ENCODE assay signal across 1 cellular context in genomic region chr3:183330881-183331280, GRCh38.
TF ChIP-seq lines count a peak whose summit lies in the region.

No MANE protein-coding gene starts in this region.

TF ChIP-seq in K562, 482 proteins besides CTCF, POLR2A, EP300 and RAD21 (continued from another document and continues in another):
- TF ChIP-seq MNT (conservative IDR thresholded peaks at IDR 0.05) (peak in 1 of 2 experiments; percentile 10; a peak in 1 of 4 replicates), EHMT2 (IDR thresholded peaks at IDR 0.05) (peak; percentile 71), KLF16 (IDR thresholded peaks at IDR 0.05) (peak; percentile 46; the same call in 1 of the 2 replicates), CC2D1A (IDR thresholded peaks at IDR 0.05) (peak; percentile 34; the same call in 1 of the 2 replicates), TCF3 (CRISPR knock-in tag; IDR thresholded peaks at IDR 0.05) (peak; percentile 86), UBTF (IDR thresholded peaks at IDR 0.05; ENCODE audit: borderline replicate concordance in 1 of 2, low read depth in 2 of 2, low read length in 2 of 2) (no peak), HDAC1 (IDR thresholded peaks at IDR 0.05) (peak in 1 of 2 experiments; percentile 71; a peak in 2 of 4 replicates), ARNT (IDR thresholded peaks at IDR 0.05) (no peak), TRIM24 (IDR thresholded peaks at IDR 0.05) (peak in 1 of 2 experiments; percentile 52; a peak in 1 of 4 replicates), FOXM1 (IDR thresholded peaks at IDR 0.05; ENCODE audit: low read depth) (0 out of 2 replicates have a peak, but pooled peaks have one; percentile 42), FOXM1 (CRISPR knock-in tag; IDR thresholded peaks at IDR 0.05; ENCODE audit: low read depth) (no peak), CBX8 (IDR thresholded peaks at IDR 0.05; ENCODE audit: borderline replicate concordance, extremely low read depth, low read depth, low read length, poor library complexity, severe bottlenecking) (no peak), KAT8 (IDR thresholded peaks at IDR 0.05; ENCODE audit: low read depth) (no peak), NR1H2 (CRISPR knock-in tag; IDR thresholded peaks at IDR 0.05) (no peak), JUND (IDR thresholded peaks at IDR 0.05; ENCODE audit: borderline replicate concordance, low read depth, low read length) (peak; percentile 53), JUND (tag; IDR thresholded peaks at IDR 0.05; ENCODE audit: borderline replicate concordance, low read depth, low read length) (no peak), RBM15 (IDR thresholded peaks at IDR 0.05; ENCODE audit: insufficient read depth, low read length) (no peak), LEF1 (IDR thresholded peaks at IDR 0.05) (peak; percentile 62; the same call in 1 of the 2 replicates), IFI16 (CRISPR knock-in tag; IDR thresholded peaks at IDR 0.05) (no peak), CXXC5 (CRISPR knock-in tag; IDR thresholded peaks at IDR 0.05) (peak; percentile 17; the same call in 1 of the 2 replicates), RNF2 (IDR thresholded peaks at IDR 0.05) (no peak), ZBTB49 (CRISPR knock-in tag; IDR thresholded peaks at IDR 0.05; ENCODE audit: borderline replicate concordance) (no peak), ATF7 (IDR thresholded peaks at IDR 0.05) (0 out of 2 replicates have a peak, but pooled peaks have one; percentile 42), FOXJ3 (CRISPR knock-in tag; IDR thresholded peaks at IDR 0.05) (no peak), BMI1 (IDR thresholded peaks at IDR 0.05; ENCODE audit: low read length) (no peak), RCOR1 (IDR thresholded peaks at IDR 0.05; ENCODE audit: borderline replicate concordance in 1 of 2, low read depth in 2 of 2, low read length in 2 of 2) (peak in 1 of 2 experiments; percentile 80; a peak in 2 of 4 replicates), HDAC2 (IDR thresholded peaks at IDR 0.05) (0 out of 2 replicates have a peak, but pooled peaks have one; percentile 59), FOXA3 (CRISPR knock-in tag; conservative IDR thresholded peaks at IDR 0.05 in 1 of 2, IDR thresholded peaks at IDR 0.05 in 1 of 2) (peak; percentile 94 to 95), FOXK2 (conservative IDR thresholded peaks at IDR 0.05 in 1 of 2, IDR thresholded peaks at IDR 0.05 in 1 of 2; ENCODE audit: low read depth in 2 of 2) (peak; percentile 42 to 62; a peak in 2 of 4 replicates), AFF4 (CRISPR knock-in tag; IDR thresholded peaks at IDR 0.05) (no peak), CREM (IDR thresholded peaks at IDR 0.05; ENCODE audit: low read depth) (0 out of 2 replicates have a peak, but pooled peaks have one; percentile 21), NR2C2 (CRISPR knock-in tag; IDR thresholded peaks at IDR 0.05) (no peak), NR2C2 (tag; IDR thresholded peaks at IDR 0.05) (no peak), ZNF785 (CRISPR knock-in tag; IDR thresholded peaks at IDR 0.05) (no peak), ZNF133 (CRISPR knock-in tag; IDR thresholded peaks at IDR 0.05) (no peak), ZKSCAN3 (CRISPR knock-in tag; IDR thresholded peaks at IDR 0.05) (no peak), HIVEP1 (CRISPR knock-in tag; IDR thresholded peaks at IDR 0.05) (no peak), HMBOX1 (IDR thresholded peaks at IDR 0.05) (peak; percentile 91), CHCHD3 (CRISPR knock-in tag; IDR thresholded peaks at IDR 0.05) (no peak), ZNF274 (IDR thresholded peaks at IDR 0.05; ENCODE audit: borderline replicate concordance, low read depth, low read length) (no peak), NBN (IDR thresholded peaks at IDR 0.05; ENCODE audit: low read depth) (peak; percentile 59; the same call in 1 of the 2 replicates), SMAD4 (CRISPR knock-in tag; conservative IDR thresholded peaks at IDR 0.05) (0 out of 2 replicates have a peak, but pooled peaks have one; percentile 12), CREB5 (CRISPR knock-in tag; IDR thresholded peaks at IDR 0.05) (no peak), PKNOX1 (IDR thresholded peaks at IDR 0.05) (peak; percentile 15; the same call in 1 of the 2 replicates), GATA2 (CRISPR knock-in tag; IDR thresholded peaks at IDR 0.05) (no peak), NCOR1 (IDR thresholded peaks at IDR 0.05) (peak; percentile 73), ZEB2 (IDR thresholded peaks at IDR 0.05) (peak; percentile 80), CBFA2T3 (IDR thresholded peaks at IDR 0.05) (peak; percentile 88), GATAD2B (IDR thresholded peaks at IDR 0.05; ENCODE audit: borderline replicate concordance) (no peak), BRF2 (IDR thresholded peaks at IDR 0.05; ENCODE audit: borderline replicate concordance, insufficient read depth, insufficient read length) (no peak), MEIS2 (IDR thresholded peaks at IDR 0.05; ENCODE audit: partially characterized antibody) (peak; percentile 77), FOXA1 (IDR thresholded peaks at IDR 0.05; ENCODE audit: borderline replicate concordance) (peak; percentile 81), CREB3 (tag; conservative IDR thresholded peaks at IDR 0.05; ENCODE audit: low read depth) (no peak), SMARCE1 (IDR thresholded peaks at IDR 0.05) (peak; percentile 84)
